In genomic region chr15:45307230-45307924, GRCh38 we compare ENCODE assay signal across 8 cellular contexts. TPM values are rescaled to one million over a fixed set of nuclear protein-coding genes. Genes with fewer than 3 reads are reported as not detected.
DNase-seq lines count a peak whose midpoint lies in the region; ATAC-seq and TF ChIP-seq lines count a peak whose summit lies in the region.

No MANE protein-coding gene starts in this region.

- H3K36me3 Mint-ChIP-seq in activated CD4-positive, alpha-beta T cell treated with anti-CD3 and anti-CD28 coated beads for 36 hours (ENCODE audit: low read depth): no peaks in the 10 kb centered on the region

- no peaks in the 10 kb centered on the region for H3K9me3 Mint-ChIP-seq in activated CD4-positive, alpha-beta T cell treated with anti-CD3 and anti-CD28 coated beads for 36 hours (ENCODE audit: low read depth)
- H3K9me3 Mint-ChIP-seq in stimulated activated naive CD8-positive, alpha-beta T cell treated with anti-CD3 and anti-CD28 coated beads, Interleukin-15, amount 100 ng/mL, for 72 hours: no peaks in the 10 kb centered on the region

- CTCF ChIA-PET in activated CD4-positive, alpha-beta T cell treated with anti-CD3 and anti-CD28 coated beads for 36 hours (lab: Charles Lee): interaction anchor here (0.5 kb wide), 1 partner anchor 198 kb away, joined by 3 read pairs; no protein-coding TSS in a partner anchor

- H3K4me1 Mint-ChIP-seq in activated CD4-positive, alpha-beta T cell treated with anti-CD3 and anti-CD28 coated beads for 36 hours: peaks cover 8% of the 10 kb centered on the region
- H3K4me1 Mint-ChIP-seq in stimulated activated naive CD8-positive, alpha-beta T cell treated with anti-CD3 and anti-CD28 coated beads, Interleukin-15, amount 100 ng/mL, for 72 hours: peaks cover 11% of the 10 kb centered on the region

- POLR2A ChIA-PET in activated CD4-positive, alpha-beta T cell treated with anti-CD3 and anti-CD28 coated beads for 36 hours (lab: Charles Lee): no interaction called here

- H3K4me3 ChIP-seq in astrocyte of the spinal cord (ENCODE audit: low read depth, low read length): no peak overlapping the region

- intact Hi-C loops in activated CD4-positive, alpha-beta T cell treated with anti-CD3 and anti-CD28 coated beads for 36 hours (cut with DNase I, micrococcal nuclease): loop anchor here (1.0 kb wide), 1 partner anchor 92 kb away; no protein-coding TSS in a partner anchor

- no peak for DNase-seq in activated CD4-positive, alpha-beta T cell treated with anti-CD3 and anti-CD28 coated beads for 36 hours
- DNase-seq in activated CD4-positive, alpha-beta T cell treated with anti-CD3 and anti-CD28 coated beads for 1 hour: no peak
- DNase-seq in LoVo (ENCODE audit: low spot score): peak; percentile 60
- DNase-seq in astrocyte of the spinal cord (ENCODE audit: low read depth, low spot score): peak; percentile 59
- DNase-seq in iris pigment epithelial cell (ENCODE audit: low read depth): peak; percentile 46
- peak in 1 of 2 donors; percentile 1 for DNase-seq in stimulated activated naive CD8-positive, alpha-beta T cell treated with anti-CD3 and anti-CD28 coated beads, Interleukin-15, amount 100 ng/mL, for 72 hours
- no peak for DNase-seq in stimulated activated CD4-positive, alpha-beta T cell treated with anti-CD3 and anti-CD28 coated beads, Interleukin-2, amount 100 ng/mL, for 48 hours
- DNase-seq in NCI-H1105 (lab: John Stamatoyannopoulos, UW): no peak

- H3K27ac Mint-ChIP-seq in activated CD4-positive, alpha-beta T cell treated with anti-CD3 and anti-CD28 coated beads for 36 hours: no peak overlapping the region
- no peak overlapping the region for H3K27ac Mint-ChIP-seq in stimulated activated naive CD8-positive, alpha-beta T cell treated with anti-CD3 and anti-CD28 coated beads, Interleukin-15, amount 100 ng/mL, for 72 hours

- peak; percentile 40 for TF ChIP-seq CTCF in astrocyte of the spinal cord (IDR thresholded peaks at IDR 0.05; ENCODE audit: low read depth, low read length)

- ATAC-seq in activated CD4-positive, alpha-beta T cell treated with anti-CD3 and anti-CD28 coated beads for 36 hours: peak; percentile 42
- no peak for ATAC-seq in stimulated activated naive CD8-positive, alpha-beta T cell treated with anti-CD3 and anti-CD28 coated beads, Interleukin-15, amount 100 ng/mL, for 72 hours

- in situ Hi-C loops in astrocyte of the spinal cord (cut with HindIII; ENCODE audit: low sequenced_read_pairs): no loop called here

- peak overlapping the region; percentile 1 for H3K4me3 Mint-ChIP-seq in activated CD4-positive, alpha-beta T cell treated with anti-CD3 and anti-CD28 coated beads for 36 hours
- H3K4me3 Mint-ChIP-seq in stimulated activated naive CD8-positive, alpha-beta T cell treated with anti-CD3 and anti-CD28 coated beads, Interleukin-15, amount 100 ng/mL, for 72 hours: peak overlapping the region; percentile 60 to 66

- peaks cover 26% of the 10 kb centered on the region for H3K27me3 Mint-ChIP-seq in activated CD4-positive, alpha-beta T cell treated with anti-CD3 and anti-CD28 coated beads for 36 hours
- H3K27me3 Mint-ChIP-seq in stimulated activated naive CD8-positive, alpha-beta T cell treated with anti-CD3 and anti-CD28 coated beads, Interleukin-15, amount 100 ng/mL, for 72 hours: peaks cover 20% of the 10 kb centered on the region

RNA-seq across cellular contexts. Expression of gene SLC28A2, which starts 55.3 kb away (rescaled TPM):
- not detected for total RNA-seq in activated CD4-positive, alpha-beta T cell treated with anti-CD3 and anti-CD28 coated beads for 36 hours

Comparison
In these comparisons a context has a peak if more than half of its experiments do, and no peak if none do; other contexts are left out.
1. DNase-seq: peak in LoVo (single experiment), astrocyte of the spinal cord (single experiment) and iris pigment epithelial cell (single experiment); none in activated CD4-positive, alpha-beta T cell treated with anti-CD3 and anti-CD28 coated beads for 36 hours (single experiment), activated CD4-positive, alpha-beta T cell treated with anti-CD3 and anti-CD28 coated beads for 1 hour (single experiment), stimulated activated CD4-positive, alpha-beta T cell treated with anti-CD3 and anti-CD28 coated beads, Interleukin-2, amount 100 ng/mL, for 48 hours (0 of 2) and NCI-H1105 (single experiment).